14 cellular contexts compared by ENCODE assay signal in the genomic region with DNA sequence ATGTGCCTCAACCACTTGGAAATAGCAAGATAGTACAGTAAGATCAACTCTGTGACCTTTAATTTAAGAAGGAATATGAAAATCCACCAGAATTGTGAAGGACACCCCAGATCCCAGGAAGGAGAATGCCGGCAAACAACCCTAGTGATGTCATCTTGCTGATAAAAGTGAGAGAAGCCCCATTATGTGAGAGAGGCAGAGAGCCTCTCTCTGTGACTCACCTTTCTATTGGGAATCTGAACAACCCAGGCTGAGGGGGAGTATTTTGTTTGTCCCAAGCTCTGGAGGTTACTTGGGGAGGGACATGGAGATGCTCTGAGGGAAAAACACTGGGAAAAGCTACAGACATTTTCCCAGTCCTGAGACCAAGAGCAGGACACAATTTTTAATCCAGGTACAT.
A peak's percentile ranks its signal among the peaks of the same experiment; 100 is the strongest.
DNase-seq lines count a peak whose midpoint lies in the region; ATAC-seq, FAIRE-seq and TF ChIP-seq lines count a peak whose summit lies in the region.
"Had no signal": no experiment of that assay in that cellular context is flagged by ENCODE, and none has a peak within 500 bp of the region (broad histone marks: within the 10 kb centered on the region; RNA-seq: fewer than 3 reads in every experiment).

No MANE protein-coding gene starts in this region.

- H3K9ac ChIP-seq in HepG2 (ENCODE audit: insufficient read depth, low read depth, low read length): no peak overlapping the region
- no peak overlapping the region for H3K9ac ChIP-seq in keratinocyte (ENCODE audit: control insufficient read depth, extremely low read depth, insufficient read depth, low read length)
- H3K9ac ChIP-seq: BLaER1 treated with 17β-estradiol and CSF1 and Interleukin-3, amounts not matched to agents 10 nM and 100 nM had no signal

- 0% methylated on average over 1 of the region's 1 CpG for WGBS in HepG2 (ENCODE audit: low lambda C conversion rate)
- 63% methylated on average over 1 of the region's 1 CpG for WGBS in right lobe of liver (ENCODE audit: insufficient coverage, low coverage, low lambda C conversion rate, missing lambda C conversion rate)
- 83 to 85% methylated on average over 1 of the region's 1 CpG for WGBS in sigmoid colon, 2 donors

- no peaks in the 10 kb centered on the region for H3K4me1 ChIP-seq in HepG2 (ENCODE audit: insufficient read depth, low read length)
- no peaks in the 10 kb centered on the region for H3K4me1 ChIP-seq in right lobe of liver
- peaks cover 22% of the 10 kb centered on the region for H3K4me1 ChIP-seq in keratinocyte (ENCODE audit: control insufficient read depth, extremely low read depth, insufficient read depth, low read length)
- no peaks in the 10 kb centered on the region for H3K4me1 ChIP-seq in sigmoid colon
- H3K4me1 ChIP-seq: BLaER1 treated with 17β-estradiol and CSF1 and Interleukin-3, amounts not matched to agents 10 nM and 100 nM had no signal

- in situ Hi-C loops in HepG2 (cut with HindIII; ENCODE audit: extremely low pct_ligation_motif_present, low pct_unique_long_range_greater_than_20kb): no loop called here

- no peak overlapping the region for H3K4me2 ChIP-seq in HepG2 (ENCODE audit: low read depth, low read length)
- peak overlapping the region; percentile 52 for H3K4me2 ChIP-seq in keratinocyte (ENCODE audit: control insufficient read depth, extremely low read depth, insufficient read depth, low read depth, low read length)
- H3K4me2 ChIP-seq: BLaER1 treated with 17β-estradiol and CSF1 and Interleukin-3, amounts not matched to agents 10 nM and 100 nM; GM23338 had no signal

- ATAC-seq in HepG2 (no peak), right lobe of liver (no peak), HG02885 (IDR thresholded peaks at IDR 0.05; ENCODE audit: poor library complexity, unreplicated experiment) (no peak)
- ATAC-seq: CD8-positive, alpha-beta T cell; GM23338 had no signal

- intact Hi-C loops in HepG2 (cut with micrococcal nuclease; ENCODE audit: unreplicated experiment): no loop called here
- intact Hi-C loops in right lobe of liver (cut with DNase I): no loop called here
- intact Hi-C loops in sigmoid colon (cut with DNase I): no loop called here

- DNase-seq in HepG2 (ENCODE audit: low spot score) (no peak), right lobe of liver (no peak), bronchial epithelial cell (ENCODE audit: low read depth) (peak; percentile 48), keratinocyte (ENCODE audit: low read depth, low spot score) (no peak), sigmoid colon (no peak)
- DNase-seq: Calu3; CD8-positive, alpha-beta T cell; DMS79 treated with DMSO at 0.1 percent for 48 hours; GF-D8; HCEC 1CT had no signal

- H3K27ac ChIP-seq in HepG2 (ENCODE audit: extremely low read length, insufficient read depth, low read length): no peak overlapping the region
- no peak overlapping the region for H3K27ac ChIP-seq in right lobe of liver
- peak overlapping the region; percentile 15 for H3K27ac ChIP-seq in keratinocyte (ENCODE audit: control insufficient read depth, insufficient read depth, low read length)
- H3K27ac ChIP-seq in sigmoid colon: no peak overlapping the region
- H3K27ac ChIP-seq: BLaER1 treated with 17β-estradiol and CSF1 and Interleukin-3, amounts not matched to agents 10 nM and 100 nM had no signal

- BruUV-seq in HepG2 (replicated peaks; lab: Mats Ljungman, UMichigan): no TSS peak

- H3K27me3 ChIP-seq in HepG2 (ENCODE audit: control insufficient read depth in 1 of 2, insufficient read depth in 2 of 2, low read length in 2 of 2): no peaks in the 10 kb centered on the region
- no peaks in the 10 kb centered on the region for H3K27me3 ChIP-seq in right lobe of liver
- no peaks in the 10 kb centered on the region for H3K27me3 ChIP-seq in bronchial epithelial cell (ENCODE audit: control insufficient read depth, insufficient read depth, low read length)
- H3K27me3 ChIP-seq in keratinocyte (ENCODE audit: control insufficient read depth, extremely low read depth, insufficient read depth, low read length): no peaks in the 10 kb centered on the region
- H3K27me3 ChIP-seq in sigmoid colon: no peaks in the 10 kb centered on the region
- H3K27me3 ChIP-seq: BLaER1 treated with 17β-estradiol and CSF1 and Interleukin-3, amounts not matched to agents 10 nM and 100 nM had no signal

- no peaks in the 10 kb centered on the region for H3K79me2 ChIP-seq in HepG2 (ENCODE audit: insufficient read depth, low read length)
- H3K79me2 ChIP-seq in keratinocyte (ENCODE audit: control insufficient read depth, insufficient read depth, low read length): no peaks in the 10 kb centered on the region

- H4K20me1 ChIP-seq in HepG2 (ENCODE audit: insufficient read depth, low read length) (no peaks in the 10 kb centered on the region), keratinocyte (ENCODE audit: control insufficient read depth, extremely low read depth, insufficient read depth, low read length) (no peaks in the 10 kb centered on the region)
- H4K20me1 ChIP-seq: BLaER1 treated with 17β-estradiol and CSF1 and Interleukin-3, amounts not matched to agents 10 nM and 100 nM had no signal

- no peak for TF ChIP-seq EP300 in HepG2 (IDR thresholded peaks at IDR 0.05; ENCODE audit: low read depth in 2 of 2, low read length in 2 of 2)
- TF ChIP-seq EP300 in HepG2 (CRISPR knock-in tag; IDR thresholded peaks at IDR 0.05; ENCODE audit: borderline replicate concordance): no peak
- no peak for TF ChIP-seq EP300 in sigmoid colon (IDR thresholded peaks at IDR 0.05)

- TF ChIP-seq CTCF in HepG2 (CRISPR knock-in tag; IDR thresholded peaks at IDR 0.05) (no peak), right lobe of liver (IDR thresholded peaks at IDR 0.05) (no peak), bronchial epithelial cell (IDR thresholded peaks at IDR 0.05; ENCODE audit: insufficient read depth, low read length, severe bottlenecking) (no peak), keratinocyte (optimal IDR thresholded peaks at IDR 0.05 in 1 of 3, IDR thresholded peaks at IDR 0.05 in 1 of 3, conservative IDR thresholded peaks at IDR 0.05 in 1 of 3; ENCODE audit: extremely low read depth in 1 of 3, insufficient read depth in 2 of 3, low read length in 3 of 3) (no peak), sigmoid colon (IDR thresholded peaks at IDR 0.05) (no peak)

- POLR2A ChIA-PET in HepG2 (lab: Yijun Ruan, JAX): no interaction called here

- FAIRE-seq in HepG2 (lab: Jason Lieb, UNC) (no peak), bronchial epithelial cell (lab: Jason Lieb, UNC) (no peak), keratinocyte (lab: Jason Lieb, UNC) (peak; percentile 64)
- FAIRE-seq: H54 had no signal

- dilution Hi-C loops in keratinocyte (cut with MboI; ENCODE audit: extremely low pct_ligation_motif_present, low sequenced_read_pairs): no loop called here

- no peaks in the 10 kb centered on the region for H3K36me3 ChIP-seq in HepG2 (replicated peaks in 1 of 2; ENCODE audit: control insufficient read depth in 1 of 2, insufficient read depth in 2 of 2, low read length in 2 of 2)
- H3K36me3 ChIP-seq in right lobe of liver: no peaks in the 10 kb centered on the region
- no peaks in the 10 kb centered on the region for H3K36me3 ChIP-seq in bronchial epithelial cell (ENCODE audit: control insufficient read depth, insufficient read depth, low read length)
- H3K36me3 ChIP-seq in keratinocyte (ENCODE audit: control insufficient read depth in 2 of 2, extremely low read depth in 1 of 2, insufficient read depth in 2 of 2, low read length in 2 of 2): no peaks in the 10 kb centered on the region
- no peaks in the 10 kb centered on the region for H3K36me3 ChIP-seq in sigmoid colon
- H3K36me3 ChIP-seq: BLaER1 treated with 17β-estradiol and CSF1 and Interleukin-3, amounts not matched to agents 10 nM and 100 nM had no signal

- H3K4me3 ChIP-seq in HepG2 (replicated peaks in 1 of 3; ENCODE audit: insufficient read depth in 1 of 3, low read depth in 2 of 3, low read length in 3 of 3) (no peak overlapping the region), right lobe of liver (no peak overlapping the region), bronchial epithelial cell (ENCODE audit: low read depth, low read length) (no peak overlapping the region), keratinocyte (ENCODE audit: control insufficient read depth in 2 of 3, extremely low read depth in 1 of 3, insufficient read depth in 2 of 3, low read depth in 1 of 3, low read length in 3 of 3) (no peak overlapping the region), sigmoid colon (no peak overlapping the region)
- H3K4me3 ChIP-seq: BLaER1 treated with 17β-estradiol and CSF1 and Interleukin-3, amounts not matched to agents 10 nM and 100 nM; GM23338 had no signal

- TF ChIP-seq POLR2A in HepG2 (IDR thresholded peaks at IDR 0.05; ENCODE audit: insufficient read depth in 1 of 2, low read depth in 2 of 2, low read length in 2 of 2) (no peak), right lobe of liver (IDR thresholded peaks at IDR 0.05) (no peak), sigmoid colon (IDR thresholded peaks at IDR 0.05) (no peak)

- CTCF ChIA-PET in HepG2 (lab: Yijun Ruan, JAX; ENCODE audit: low intra/inter-chr PET ratio, low total read pairs): no interaction called here

- no peak for TF ChIP-seq RAD21 in HepG2 (CRISPR knock-in tag; IDR thresholded peaks at IDR 0.05)

- no peak overlapping the region for H2AFZ ChIP-seq in HepG2 (ENCODE audit: low read length)
- H2AFZ ChIP-seq in keratinocyte (ENCODE audit: control insufficient read depth, low read length): peak overlapping the region; percentile 35
- H2AFZ ChIP-seq: GM23338 had no signal

- H3K9me1 ChIP-seq in keratinocyte (ENCODE audit: control insufficient read depth, extremely low read depth, insufficient read depth, low read length): no peaks in the 10 kb centered on the region

- H3K9me3 ChIP-seq in HepG2 (ENCODE audit: low read length): peaks cover 31% of the 10 kb centered on the region
- H3K9me3 ChIP-seq in right lobe of liver: no peaks in the 10 kb centered on the region
- H3K9me3 ChIP-seq in keratinocyte (ENCODE audit: control insufficient read depth, low read depth, low read length): peaks cover 3% of the 10 kb centered on the region
- peaks cover 0 to 9% (median 2%) of the 10 kb centered on the region in 4 donors for H3K9me3 ChIP-seq in sigmoid colon
